ENCODE assay signal across 13 cellular contexts in genomic region chr15:53833134-53833624, GRCh38.
DNase-seq lines count a peak whose midpoint lies in the region; ATAC-seq and TF ChIP-seq lines count a peak whose summit lies in the region.
"Had no signal": no experiment of that assay in that cellular context is flagged by ENCODE, and none has a peak within 500 bp of the region (broad histone marks: within the 10 kb centered on the region; RNA-seq: fewer than 3 reads in every experiment).

No MANE protein-coding gene starts in this region.

- TF ChIP-seq POLR2A in body of pancreas (IDR thresholded peaks at IDR 0.05) = no peak

- no peak overlapping the region for H3K4me3 ChIP-seq in body of pancreas

- no peaks in the 10 kb centered on the region for H3K36me3 Mint-ChIP-seq in H9 (ENCODE audit: insufficient read depth in 1 of 3, low read depth in 3 of 3)
- H3K36me3 Mint-ChIP-seq in natural killer cell treated with Interleukin-12 subunit alpha and Interleukin-12 subunit beta and Interleukin-15 and Interleukin-18, amount 100 ng/mL, for 72 hours = no peaks in the 10 kb centered on the region

- no peak overlapping the region for H3K18ac ChIP-seq in H9 (ENCODE audit: insufficient read length, low read depth, low read length)

- no peak overlapping the region for H3K4ac ChIP-seq in H9 (ENCODE audit: low read depth, low read length)

- no peak overlapping the region for H3K14ac ChIP-seq in H9 (ENCODE audit: insufficient read depth, low read length)

- intact Hi-C loops in body of pancreas (cut with DNase I) = no loop called here

- no peaks in the 10 kb centered on the region for H3K27me3 Mint-ChIP-seq in H9 (ENCODE audit: low read depth)
- no peaks in the 10 kb centered on the region for H3K27me3 Mint-ChIP-seq in natural killer cell treated with Interleukin-12 subunit alpha and Interleukin-12 subunit beta and Interleukin-15 and Interleukin-18, amount 100 ng/mL, for 72 hours

- H2BK12ac ChIP-seq in H9 (ENCODE audit: insufficient read length, low read depth, low read length) = no peak overlapping the region

- WGBS in body of pancreas, 2 donors = 26 to 29% methylated on average over 4 of the region's 4 CpGs
- no CpG with 5 or more reads among the region's 4 CpGs for WGBS in H9 (ENCODE audit: extremely low coverage, insufficient read length, low lambda C conversion rate)

- no peak overlapping the region for H2BK15ac ChIP-seq in H9 (ENCODE audit: low read depth, low read length)

- no peaks in the 10 kb centered on the region for H4K20me1 ChIP-seq in H9 (ENCODE audit: control insufficient read depth, insufficient read depth, insufficient read length)

- no peak overlapping the region for H3K56ac ChIP-seq in H9 (ENCODE audit: insufficient read length, low read depth, low read length)

- H3K4me1 Mint-ChIP-seq in H9 = peaks cover 29 to 32% of the 10 kb centered on the region in 2 experiments
- no peaks in the 10 kb centered on the region for H3K4me1 Mint-ChIP-seq in natural killer cell treated with Interleukin-12 subunit alpha and Interleukin-12 subunit beta and Interleukin-15 and Interleukin-18, amount 100 ng/mL, for 72 hours (ENCODE audit: low read depth in 2 of 2)

- no peaks in the 10 kb centered on the region for H3K9me3 ChIP-seq in body of pancreas
- H3K9me3 ChIP-seq in H9 (ENCODE audit: control insufficient read depth, low read depth, low read length) = no peaks in the 10 kb centered on the region

- H3K27ac ChIP-seq in body of pancreas (no peak overlapping the region), H9 (ENCODE audit: insufficient read length, low read depth, low read length) (no peak overlapping the region)

- no peaks in the 10 kb centered on the region for H3K27me3 ChIP-seq in body of pancreas
- no peaks in the 10 kb centered on the region for H3K27me3 ChIP-seq in H9 (ENCODE audit: insufficient read depth, low read length)

- no peak overlapping the region; a peak in 2 of 7 replicates for H3K27ac Mint-ChIP-seq in H9
- H3K27ac Mint-ChIP-seq in natural killer cell treated with Interleukin-12 subunit alpha and Interleukin-12 subunit beta and Interleukin-15 and Interleukin-18, amount 100 ng/mL, for 72 hours = no peak overlapping the region
- H3K27ac Mint-ChIP-seq: activated T-cell treated with anti-CD3 and anti-CD28 coated beads, Interleukin-2, amount 50 U/mL, for 24 hours; stimulated activated naive CD8-positive, alpha-beta T cell treated with anti-CD3 and anti-CD28 coated beads, Interleukin-15, Interleukin-2, amounts not matched to agents 100 ng/mL and 50 ng/mL, for 24 hours had no signal

- no peak overlapping the region for H3K9ac ChIP-seq in H9 (ENCODE audit: extremely low read depth, insufficient read length, low read length)

- H3K79me1 ChIP-seq in H9 (ENCODE audit: insufficient read depth, low read depth, low read length, poor library complexity, severe bottlenecking) = no peaks in the 10 kb centered on the region

- no peak overlapping the region for H3K4me3 Mint-ChIP-seq in H9
- no peak overlapping the region for H3K4me3 Mint-ChIP-seq in natural killer cell treated with Interleukin-12 subunit alpha and Interleukin-12 subunit beta and Interleukin-15 and Interleukin-18, amount 100 ng/mL, for 72 hours
- H3K4me3 Mint-ChIP-seq: activated T-cell treated with anti-CD3 and anti-CD28 coated beads, Interleukin-2, amount 50 U/mL, for 24 hours; stimulated activated naive CD8-positive, alpha-beta T cell treated with anti-CD3 and anti-CD28 coated beads, Interleukin-15, Interleukin-2, amounts not matched to agents 100 ng/mL and 50 ng/mL, for 24 hours had no signal

- H3K9me3 Mint-ChIP-seq in H9 = no peaks in the 10 kb centered on the region
- H3K9me3 Mint-ChIP-seq in natural killer cell treated with Interleukin-12 subunit alpha and Interleukin-12 subunit beta and Interleukin-15 and Interleukin-18, amount 100 ng/mL, for 72 hours = no peaks in the 10 kb centered on the region
- H3K9me3 Mint-ChIP-seq: activated T-cell treated with anti-CD3 and anti-CD28 coated beads, Interleukin-2, amount 50 U/mL, for 24 hours had no signal

- no peak overlapping the region for H2BK20ac ChIP-seq in H9 (ENCODE audit: low read depth, low read length, poor library complexity, severe bottlenecking)

- no peak overlapping the region for H2BK5ac ChIP-seq in H9 (ENCODE audit: insufficient read length, low read length)

- ATAC-seq in body of pancreas (no peak), left lobe of liver (peak; percentile 71)
- no peak for ATAC-seq in natural killer cell treated with Interleukin-12 subunit alpha and Interleukin-12 subunit beta and Interleukin-15 and Interleukin-18, amount 100 ng/mL, for 72 hours
- ATAC-seq: PC-3 had no signal

- no peak overlapping the region for H2AK5ac ChIP-seq in H9 (ENCODE audit: insufficient read length, low read length)

- no peaks in the 10 kb centered on the region for H3K36me3 ChIP-seq in body of pancreas (replicated peaks in 1 of 2; ENCODE audit: insufficient read depth in 1 of 2, low read depth in 2 of 2)

- H3K23me2 ChIP-seq in H9 (ENCODE audit: insufficient read length, low read depth, low read length, poor library complexity, severe bottlenecking) = no peaks in the 10 kb centered on the region

- H3K79me2 ChIP-seq in H9 (ENCODE audit: insufficient read depth, low read length) = no peaks in the 10 kb centered on the region

- H2AFZ ChIP-seq in H9 (ENCODE audit: low read length) = no peak overlapping the region

- H3K4me2 ChIP-seq in H9 (ENCODE audit: insufficient read depth, insufficient read length, low read length) = no peak overlapping the region

- H4K8ac ChIP-seq in H9 (replicated peaks; ENCODE audit: insufficient read length, low read depth, low read length) = no peak overlapping the region

- no peak overlapping the region for H4K91ac ChIP-seq in H9 (ENCODE audit: insufficient read length, low read depth, low read length)

- no peak overlapping the region for H2BK120ac ChIP-seq in H9 (ENCODE audit: low read depth, low read length, poor library complexity, severe bottlenecking)

- no peak for TF ChIP-seq CTCF in body of pancreas (IDR thresholded peaks at IDR 0.05)
- TF ChIP-seq CTCF in H9 (conservative IDR thresholded peaks at IDR 0.05) = no peak

- DNase-seq in NCI-H345 (lab: John Stamatoyannopoulos, UW) (peak; percentile 27), NCI-H345 treated with DMSO at 0.1 percent for 48 hours (lab: John Stamatoyannopoulos, UW; ENCODE audit: unreplicated experiment) (no peak), body of pancreas (peak in 3 of 4 donors; percentile 19 to 31 (median 19)), left lobe of liver (ENCODE audit: low spot score) (no peak), ureter (ENCODE audit: low spot score) (peak; percentile 72), H9 (no peak)
- DNase-seq in stimulated activated CD4-positive, alpha-beta T cell treated with anti-CD3 and anti-CD28 coated beads, Interleukin-12 subunit alpha, Interleukin-12 subunit beta, amount 100 ng/mL, for 4 hours = no peak
- no peak for DNase-seq in natural killer cell treated with Interleukin-12 subunit alpha and Interleukin-12 subunit beta and Interleukin-15 and Interleukin-18, amount 100 ng/mL, for 72 hours (ENCODE audit: low spot score)
- DNase-seq: activated T-cell treated with anti-CD3 and anti-CD28 coated beads, Interleukin-2, amount 50 U/mL, for 24 hours; H7; PC-3; stimulated activated CD4-positive, alpha-beta T cell treated with anti-CD3 and anti-CD28 coated beads, Interleukin-15, amount 100 ng/mL, for 24 hours had no signal

- H3K23ac ChIP-seq in H9 (ENCODE audit: insufficient read length, low read depth, low read length) = no peak overlapping the region

- H3T11ph ChIP-seq in H9 (ENCODE audit: low read length) = no peak overlapping the region

- H3K4me1 ChIP-seq in body of pancreas (peaks cover 7% of the 10 kb centered on the region), H9 (ENCODE audit: insufficient read depth, low read length) (peaks cover 2% of the 10 kb centered on the region; the same call in 1 of the 2 replicates)

- no peak overlapping the region for H4K5ac ChIP-seq in H9 (ENCODE audit: insufficient read length, low read depth, low read length)

Comparison
In these comparisons a context has a peak if more than half of its experiments do, and no peak if none do; other contexts are left out.
1. DNase-seq: peak in NCI-H345 (single experiment), body of pancreas (3 of 4) and ureter (single experiment); none in NCI-H345 treated with DMSO at 0.1 percent for 48 hours (single experiment), left lobe of liver (single experiment), stimulated activated CD4-positive, alpha-beta T cell treated with anti-CD3 and anti-CD28 coated beads, Interleukin-12 subunit alpha, Interleukin-12 subunit beta, amount 100 ng/mL, for 4 hours (single experiment), H9 (single experiment) and natural killer cell treated with Interleukin-12 subunit alpha and Interleukin-12 subunit beta and Interleukin-15 and Interleukin-18, amount 100 ng/mL, for 72 hours (single experiment).